ENCODE assay signal across 1 cellular context in the genomic region with DNA sequence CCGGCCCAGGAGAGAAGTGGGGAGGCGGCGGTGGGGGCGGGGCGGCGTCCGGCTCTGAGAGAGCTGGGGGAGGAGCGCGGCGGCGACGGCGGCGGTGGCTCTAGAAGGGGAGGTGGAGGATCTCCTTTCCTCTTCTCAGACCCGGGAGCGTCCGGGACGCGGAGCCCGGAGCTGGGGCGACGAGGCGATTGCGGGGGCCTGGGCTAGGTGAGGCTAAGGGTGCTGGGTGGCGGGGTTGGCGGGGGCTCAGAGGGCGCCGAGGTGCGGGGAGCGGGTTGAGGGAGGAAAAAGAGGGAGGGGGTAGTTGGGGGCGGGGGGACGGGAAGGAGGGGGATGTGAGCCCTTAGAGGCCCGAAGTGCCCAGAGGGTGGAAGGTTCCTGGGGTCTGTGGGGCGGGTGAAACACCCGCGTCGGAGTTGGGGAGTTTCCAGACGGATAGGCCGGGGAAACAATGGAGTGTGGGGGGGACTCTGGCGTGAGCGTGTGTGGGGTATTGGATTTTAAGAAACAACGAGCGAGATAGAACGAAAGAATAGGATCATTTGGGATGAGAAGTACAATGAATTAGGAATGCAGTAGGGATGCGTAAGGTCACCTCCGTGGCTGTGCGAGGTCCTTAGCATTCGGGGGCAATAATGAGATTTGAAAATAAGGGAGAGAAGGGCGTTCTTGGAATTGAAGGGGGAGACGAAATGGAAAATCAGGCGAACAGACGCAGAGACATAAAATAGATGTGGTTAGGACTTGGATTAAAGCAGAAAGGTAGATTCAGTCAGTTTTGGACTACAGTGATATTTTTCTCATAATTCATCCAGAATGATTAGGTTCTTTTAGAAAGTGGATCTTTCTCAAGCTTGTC.
TF ChIP-seq lines count a peak whose summit lies in the region.

A gene (plus strand): TSS at position 82 of the 859 bp plus-strand sequence. CDS start 93,551 bp downstream, outside the sequence.

TF ChIP-seq in HepG2, 621 proteins besides CTCF, POLR2A, EP300 and RAD21 (continued from another document and continues in another):
- TF ChIP-seq, protein P1, sequence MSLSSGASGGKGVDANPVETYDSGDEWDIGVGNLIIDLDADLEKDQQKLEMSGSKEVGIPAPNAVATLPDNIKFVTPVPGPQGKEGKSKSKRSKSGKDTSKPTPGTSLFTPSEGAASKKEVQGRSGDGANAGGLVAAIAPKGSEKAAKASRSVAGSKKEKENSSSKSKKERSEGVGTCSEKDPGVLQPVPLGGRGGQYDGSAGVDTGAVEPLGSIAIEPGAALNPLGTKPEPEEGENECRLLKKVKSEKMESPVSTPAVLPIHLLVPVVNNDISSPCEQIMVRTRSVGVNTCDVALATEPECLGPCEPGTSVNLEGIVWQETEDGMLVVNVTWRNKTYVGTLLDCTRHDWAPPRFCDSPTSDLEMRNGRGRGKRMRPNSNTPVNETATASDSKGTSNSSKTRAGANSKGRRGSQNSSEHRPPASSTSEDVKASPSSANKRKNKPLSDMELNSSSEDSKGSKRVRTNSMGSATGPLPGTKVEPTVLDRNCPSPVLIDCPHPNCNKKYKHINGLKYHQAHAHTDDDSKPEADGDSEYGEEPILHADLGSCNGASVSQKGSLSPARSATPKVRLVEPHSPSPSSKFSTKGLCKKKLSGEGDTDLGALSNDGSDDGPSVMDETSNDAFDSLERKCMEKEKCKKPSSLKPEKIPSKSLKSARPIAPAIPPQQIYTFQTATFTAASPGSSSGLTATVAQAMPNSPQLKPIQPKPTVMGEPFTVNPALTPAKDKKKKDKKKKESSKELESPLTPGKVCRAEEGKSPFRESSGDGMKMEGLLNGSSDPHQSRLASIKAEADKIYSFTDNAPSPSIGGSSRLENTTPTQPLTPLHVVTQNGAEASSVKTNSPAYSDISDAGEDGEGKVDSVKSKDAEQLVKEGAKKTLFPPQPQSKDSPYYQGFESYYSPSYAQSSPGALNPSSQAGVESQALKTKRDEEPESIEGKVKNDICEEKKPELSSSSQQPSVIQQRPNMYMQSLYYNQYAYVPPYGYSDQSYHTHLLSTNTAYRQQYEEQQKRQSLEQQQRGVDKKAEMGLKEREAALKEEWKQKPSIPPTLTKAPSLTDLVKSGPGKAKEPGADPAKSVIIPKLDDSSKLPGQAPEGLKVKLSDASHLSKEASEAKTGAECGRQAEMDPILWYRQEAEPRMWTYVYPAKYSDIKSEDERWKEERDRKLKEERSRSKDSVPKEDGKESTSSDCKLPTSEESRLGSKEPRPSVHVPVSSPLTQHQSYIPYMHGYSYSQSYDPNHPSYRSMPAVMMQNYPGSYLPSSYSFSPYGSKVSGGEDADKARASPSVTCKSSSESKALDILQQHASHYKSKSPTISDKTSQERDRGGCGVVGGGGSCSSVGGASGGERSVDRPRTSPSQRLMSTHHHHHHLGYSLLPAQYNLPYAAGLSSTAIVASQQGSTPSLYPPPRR (CRISPR knock-in tag; IDR thresholded peaks at IDR 0.05; ENCODE audit: borderline replicate concordance) = no peak
- TF ChIP-seq PAWR (CRISPR knock-in tag; IDR thresholded peaks at IDR 0.05; ENCODE audit: borderline replicate concordance) (no peak), ZFYVE20 (CRISPR knock-in tag; IDR thresholded peaks at IDR 0.05; ENCODE audit: borderline replicate concordance, low read depth) (no peak), NFKB2 (CRISPR knock-in tag; IDR thresholded peaks at IDR 0.05; ENCODE audit: borderline replicate concordance) (no peak), ARNTL (CRISPR knock-in tag; IDR thresholded peaks at IDR 0.05) (no peak), KLF12 (CRISPR knock-in tag; IDR thresholded peaks at IDR 0.05; ENCODE audit: borderline replicate concordance) (no peak; the same call in 1 of the 2 replicates), ZNF263 (CRISPR knock-in tag; IDR thresholded peaks at IDR 0.05) (peak; percentile 46; the same call in 1 of the 2 replicates), ZNF652 (CRISPR knock-in tag; IDR thresholded peaks at IDR 0.05; ENCODE audit: borderline replicate concordance, low read depth) (no peak), CHD2 (IDR thresholded peaks at IDR 0.05; ENCODE audit: low read depth, low read length) (peak; percentile 59; the same call in 1 of the 2 replicates), HNF4G (IDR thresholded peaks at IDR 0.05; ENCODE audit: borderline replicate concordance, low read depth, low read length) (no peak), HNF4G (CRISPR knock-in tag; IDR thresholded peaks at IDR 0.05; ENCODE audit: borderline replicate concordance, low read depth) (0 out of 2 replicates have a peak, but pooled peaks have one; percentile 13), ZBTB20 (CRISPR knock-in tag; IDR thresholded peaks at IDR 0.05; ENCODE audit: borderline replicate concordance, low read depth) (no peak), BHLHE40 (IDR thresholded peaks at IDR 0.05; ENCODE audit: low read length) (no peak), ZNF720 (CRISPR knock-in tag; IDR thresholded peaks at IDR 0.05) (no peak), WIZ (CRISPR knock-in tag; IDR thresholded peaks at IDR 0.05) (no peak), YEATS4 (CRISPR knock-in tag; IDR thresholded peaks at IDR 0.05; ENCODE audit: borderline replicate concordance) (no peak), KDM2A (CRISPR knock-in tag; IDR thresholded peaks at IDR 0.05; ENCODE audit: borderline replicate concordance, low read depth) (no peak; the same call in 1 of the 2 replicates), ZFP62 (CRISPR knock-in tag; IDR thresholded peaks at IDR 0.05) (no peak), ZNF446 (CRISPR knock-in tag; IDR thresholded peaks at IDR 0.05) (peak; percentile 31; the same call in 1 of the 2 replicates), AGO1 (IDR thresholded peaks at IDR 0.05; ENCODE audit: low read depth, low read length, poor library complexity, severe bottlenecking) (no peak), NKX3-1 (CRISPR knock-in tag; IDR thresholded peaks at IDR 0.05) (no peak), ZNF354B (CRISPR knock-in tag; IDR thresholded peaks at IDR 0.05) (no peak), ZSCAN20 (CRISPR knock-in tag; IDR thresholded peaks at IDR 0.05; ENCODE audit: borderline replicate concordance) (no peak; the same call in 1 of the 2 replicates), ZNF570 (CRISPR knock-in tag; IDR thresholded peaks at IDR 0.05; ENCODE audit: borderline replicate concordance) (no peak), ZNF839 (CRISPR knock-in tag; IDR thresholded peaks at IDR 0.05; ENCODE audit: borderline replicate concordance) (no peak), HDAC1 (CRISPR knock-in tag; IDR thresholded peaks at IDR 0.05) (0 out of 2 replicates have a peak, but pooled peaks have one; percentile 40), JARID2 (CRISPR knock-in tag; IDR thresholded peaks at IDR 0.05; ENCODE audit: insufficient replicate concordance) (no peak)
- TF ChIP-seq, protein P2, sequence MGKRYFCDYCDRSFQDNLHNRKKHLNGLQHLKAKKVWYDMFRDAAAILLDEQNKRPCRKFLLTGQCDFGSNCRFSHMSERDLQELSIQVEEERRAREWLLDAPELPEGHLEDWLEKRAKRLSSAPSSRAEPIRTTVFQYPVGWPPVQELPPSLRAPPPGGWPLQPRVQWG (CRISPR knock-in tag; IDR thresholded peaks at IDR 0.05; ENCODE audit: borderline replicate concordance, low read depth) = no peak
- TF ChIP-seq, protein P3, sequence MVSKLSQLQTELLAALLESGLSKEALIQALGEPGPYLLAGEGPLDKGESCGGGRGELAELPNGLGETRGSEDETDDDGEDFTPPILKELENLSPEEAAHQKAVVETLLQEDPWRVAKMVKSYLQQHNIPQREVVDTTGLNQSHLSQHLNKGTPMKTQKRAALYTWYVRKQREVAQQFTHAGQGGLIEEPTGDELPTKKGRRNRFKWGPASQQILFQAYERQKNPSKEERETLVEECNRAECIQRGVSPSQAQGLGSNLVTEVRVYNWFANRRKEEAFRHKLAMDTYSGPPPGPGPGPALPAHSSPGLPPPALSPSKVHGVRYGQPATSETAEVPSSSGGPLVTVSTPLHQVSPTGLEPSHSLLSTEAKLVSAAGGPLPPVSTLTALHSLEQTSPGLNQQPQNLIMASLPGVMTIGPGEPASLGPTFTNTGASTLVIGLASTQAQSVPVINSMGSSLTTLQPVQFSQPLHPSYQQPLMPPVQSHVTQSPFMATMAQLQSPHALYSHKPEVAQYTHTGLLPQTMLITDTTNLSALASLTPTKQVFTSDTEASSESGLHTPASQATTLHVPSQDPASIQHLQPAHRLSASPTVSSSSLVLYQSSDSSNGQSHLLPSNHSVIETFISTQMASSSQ (IDR thresholded peaks at IDR 0.05; ENCODE audit: low read depth) = 0 out of 2 replicates have a peak, but pooled peaks have one; percentile 11
- TF ChIP-seq, protein P3 (CRISPR knock-in tag; IDR thresholded peaks at IDR 0.05; ENCODE audit: borderline replicate concordance) = no peak
- TF ChIP-seq, protein P4, sequence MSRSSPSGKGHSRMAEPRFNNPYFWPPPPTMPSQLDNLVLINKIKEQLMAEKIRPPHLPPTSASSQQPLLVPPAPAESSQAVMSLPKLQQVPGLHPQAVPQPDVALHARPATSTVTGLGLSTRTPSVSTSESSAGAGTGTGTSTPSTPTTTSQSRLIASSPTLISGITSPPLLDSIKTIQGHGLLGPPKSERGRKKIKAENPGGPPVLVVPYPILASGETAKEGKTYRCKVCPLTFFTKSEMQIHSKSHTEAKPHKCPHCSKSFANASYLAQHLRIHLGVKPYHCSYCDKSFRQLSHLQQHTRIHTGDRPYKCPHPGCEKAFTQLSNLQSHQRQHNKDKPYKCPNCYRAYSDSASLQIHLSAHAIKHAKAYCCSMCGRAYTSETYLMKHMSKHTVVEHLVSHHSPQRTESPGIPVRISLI (CRISPR knock-in tag; IDR thresholded peaks at IDR 0.05; ENCODE audit: borderline replicate concordance) = no peak
- TF ChIP-seq, protein P5, sequence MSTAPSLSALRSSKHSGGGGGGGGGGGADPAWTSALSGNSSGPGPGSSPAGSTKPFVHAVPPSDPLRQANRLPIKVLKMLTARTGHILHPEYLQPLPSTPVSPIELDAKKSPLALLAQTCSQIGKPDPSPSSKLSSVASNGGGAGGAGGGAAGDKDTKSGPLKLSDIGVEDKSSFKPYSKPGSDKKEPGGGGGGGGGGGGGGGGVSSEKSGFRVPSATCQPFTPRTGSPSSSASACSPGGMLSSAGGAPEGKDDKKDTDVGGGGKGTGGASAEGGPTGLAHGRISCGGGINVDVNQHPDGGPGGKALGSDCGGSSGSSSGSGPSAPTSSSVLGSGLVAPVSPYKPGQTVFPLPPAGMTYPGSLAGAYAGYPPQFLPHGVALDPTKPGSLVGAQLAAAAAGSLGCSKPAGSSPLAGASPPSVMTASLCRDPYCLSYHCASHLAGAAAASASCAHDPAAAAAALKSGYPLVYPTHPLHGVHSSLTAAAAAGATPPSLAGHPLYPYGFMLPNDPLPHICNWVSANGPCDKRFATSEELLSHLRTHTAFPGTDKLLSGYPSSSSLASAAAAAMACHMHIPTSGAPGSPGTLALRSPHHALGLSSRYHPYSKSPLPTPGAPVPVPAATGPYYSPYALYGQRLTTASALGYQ (CRISPR knock-in tag; IDR thresholded peaks at IDR 0.05) = no peak
- TF ChIP-seq, protein P6, sequence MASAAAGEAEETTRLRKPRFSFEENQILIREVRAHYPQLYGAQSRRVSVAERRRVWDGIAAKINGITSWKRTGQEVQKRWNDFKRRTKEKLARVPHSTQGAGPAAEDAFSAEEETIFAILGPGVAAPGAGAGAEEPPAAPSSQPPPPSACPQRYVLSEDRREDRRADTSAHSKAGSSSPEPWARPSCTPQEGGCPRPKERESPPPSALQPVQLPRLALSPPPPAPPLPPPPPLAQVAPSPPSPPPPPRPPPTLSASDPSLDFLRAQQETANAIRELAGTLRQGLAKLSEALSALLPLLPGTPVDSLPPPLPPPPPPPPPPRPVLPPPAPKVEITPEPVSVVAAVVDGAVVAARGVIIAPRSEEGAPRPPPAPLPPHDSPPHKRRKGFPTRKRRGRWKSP (CRISPR knock-in tag; IDR thresholded peaks at IDR 0.05) = no peak
- TF ChIP-seq, protein P7, sequence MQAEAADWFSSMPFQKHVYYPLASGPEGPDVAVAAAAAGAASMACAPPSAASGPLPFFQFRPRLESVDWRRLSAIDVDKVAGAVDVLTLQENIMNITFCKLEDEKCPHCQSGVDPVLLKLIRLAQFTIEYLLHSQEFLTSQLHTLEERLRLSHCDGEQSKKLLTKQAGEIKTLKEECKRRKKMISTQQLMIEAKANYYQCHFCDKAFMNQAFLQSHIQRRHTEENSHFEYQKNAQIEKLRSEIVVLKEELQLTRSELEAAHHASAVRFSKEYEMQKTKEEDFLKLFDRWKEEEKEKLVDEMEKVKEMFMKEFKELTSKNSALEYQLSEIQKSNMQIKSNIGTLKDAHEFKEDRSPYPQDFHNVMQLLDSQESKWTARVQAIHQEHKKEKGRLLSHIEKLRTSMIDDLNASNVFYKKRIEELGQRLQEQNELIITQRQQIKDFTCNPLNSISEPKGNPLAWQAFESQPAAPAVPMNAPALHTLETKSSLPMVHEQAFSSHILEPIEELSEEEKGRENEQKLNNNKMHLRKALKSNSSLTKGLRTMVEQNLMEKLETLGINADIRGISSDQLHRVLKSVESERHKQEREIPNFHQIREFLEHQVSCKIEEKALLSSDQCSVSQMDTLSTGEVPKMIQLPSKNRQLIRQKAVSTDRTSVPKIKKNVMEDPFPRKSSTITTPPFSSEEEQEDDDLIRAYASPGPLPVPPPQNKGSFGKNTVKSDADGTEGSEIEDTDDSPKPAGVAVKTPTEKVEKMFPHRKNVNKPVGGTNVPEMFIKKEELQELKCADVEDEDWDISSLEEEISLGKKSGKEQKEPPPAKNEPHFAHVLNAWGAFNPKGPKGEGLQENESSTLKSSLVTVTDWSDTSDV (CRISPR knock-in tag; IDR thresholded peaks at IDR 0.05) = no peak
- TF ChIP-seq, protein P8, sequence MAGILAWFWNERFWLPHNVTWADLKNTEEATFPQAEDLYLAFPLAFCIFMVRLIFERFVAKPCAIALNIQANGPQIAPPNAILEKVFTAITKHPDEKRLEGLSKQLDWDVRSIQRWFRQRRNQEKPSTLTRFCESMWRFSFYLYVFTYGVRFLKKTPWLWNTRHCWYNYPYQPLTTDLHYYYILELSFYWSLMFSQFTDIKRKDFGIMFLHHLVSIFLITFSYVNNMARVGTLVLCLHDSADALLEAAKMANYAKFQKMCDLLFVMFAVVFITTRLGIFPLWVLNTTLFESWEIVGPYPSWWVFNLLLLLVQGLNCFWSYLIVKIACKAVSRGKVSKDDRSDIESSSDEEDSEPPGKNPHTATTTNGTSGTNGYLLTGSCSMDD (CRISPR knock-in tag; IDR thresholded peaks at IDR 0.05) = no peak
- TF ChIP-seq, protein P9, sequence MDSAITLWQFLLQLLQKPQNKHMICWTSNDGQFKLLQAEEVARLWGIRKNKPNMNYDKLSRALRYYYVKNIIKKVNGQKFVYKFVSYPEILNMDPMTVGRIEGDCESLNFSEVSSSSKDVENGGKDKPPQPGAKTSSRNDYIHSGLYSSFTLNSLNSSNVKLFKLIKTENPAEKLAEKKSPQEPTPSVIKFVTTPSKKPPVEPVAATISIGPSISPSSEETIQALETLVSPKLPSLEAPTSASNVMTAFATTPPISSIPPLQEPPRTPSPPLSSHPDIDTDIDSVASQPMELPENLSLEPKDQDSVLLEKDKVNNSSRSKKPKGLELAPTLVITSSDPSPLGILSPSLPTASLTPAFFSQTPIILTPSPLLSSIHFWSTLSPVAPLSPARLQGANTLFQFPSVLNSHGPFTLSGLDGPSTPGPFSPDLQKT (CRISPR knock-in tag; IDR thresholded peaks at IDR 0.05; ENCODE audit: borderline replicate concordance) = no peak
